14 cellular contexts compared by ENCODE assay signal in the genomic region with DNA sequence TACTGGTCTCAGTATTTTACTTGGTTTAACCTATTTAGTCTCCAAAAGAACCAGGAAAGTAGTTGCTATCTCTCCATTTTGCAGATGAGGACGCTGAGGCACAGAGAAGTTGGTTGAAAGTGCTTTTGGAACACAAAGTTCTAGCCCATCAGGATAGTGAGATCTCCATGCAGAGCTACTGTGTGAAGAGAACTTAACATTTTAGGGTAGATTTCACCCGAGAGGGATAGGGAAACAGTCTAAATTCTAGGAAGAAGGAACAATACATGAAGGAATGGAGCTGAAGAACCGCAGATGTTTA.
A peak's percentile ranks its signal among the peaks of the same experiment; 100 is the strongest.
DNase-seq lines count a peak whose midpoint lies in the region; ATAC-seq, FAIRE-seq and TF ChIP-seq lines count a peak whose summit lies in the region.
"Had no signal": no experiment of that assay in that cellular context is flagged by ENCODE, and none has a peak within 500 bp of the region (broad histone marks: within the 10 kb centered on the region; RNA-seq: fewer than 3 reads in every experiment).

No MANE protein-coding gene starts in this region.

- no peak for TF ChIP-seq CTCF in H9 (conservative IDR thresholded peaks at IDR 0.05)
- no peak for TF ChIP-seq CTCF in spleen (IDR thresholded peaks at IDR 0.05 in 8 of 11, conservative IDR thresholded peaks at IDR 0.05 in 3 of 11)

- H2AK5ac ChIP-seq in H9 (ENCODE audit: insufficient read length, low read length): no peak overlapping the region

- no peaks in the 10 kb centered on the region for H3K27me3 Mint-ChIP-seq in H9 (ENCODE audit: low read depth)
- H3K27me3 Mint-ChIP-seq in dendritic cell treated with granulocyte-macrophage colony-stimulating factor and Interleukin-4, amounts not matched to agents 40 ng/mL and 50 ng/mL, for 4 days: no peaks in the 10 kb centered on the region
- H3K27me3 Mint-ChIP-seq: IgD-negative memory B cell had no signal

- H3K36me3 ChIP-seq in mucosa of rectum (ENCODE audit: control insufficient read depth in 2 of 2, insufficient read depth in 2 of 2, low read length in 2 of 2) (no peaks in the 10 kb centered on the region), spleen (peaks cover 0 to 5% (median 0%) of the 10 kb centered on the region in 6 donors)
- H3K36me3 ChIP-seq: SJCRH30 had no signal

- no peak overlapping the region for H4K8ac ChIP-seq in H9 (replicated peaks; ENCODE audit: insufficient read length, low read depth, low read length)

- H3T11ph ChIP-seq in H9 (ENCODE audit: low read length): no peak overlapping the region

- H3K9me3 ChIP-seq in H9 (ENCODE audit: control insufficient read depth, low read depth, low read length) (no peaks in the 10 kb centered on the region), mucosa of rectum (ENCODE audit: control insufficient read depth in 2 of 2, low read length in 2 of 2) (no peaks in the 10 kb centered on the region), spleen (no peaks in the 10 kb centered on the region)
- H3K9me3 ChIP-seq: SJCRH30 had no signal

- H3K4me3 Mint-ChIP-seq in H9: no peak overlapping the region
- no peak overlapping the region for H3K4me3 Mint-ChIP-seq in dendritic cell treated with granulocyte-macrophage colony-stimulating factor and Interleukin-4, amounts not matched to agents 40 ng/mL and 50 ng/mL, for 4 days
- H3K4me3 Mint-ChIP-seq: IgD-negative memory B cell had no signal

- no peak overlapping the region for H3K56ac ChIP-seq in H9 (ENCODE audit: insufficient read length, low read depth, low read length)

- no peak for FAIRE-seq in urothelium cell line (lab: Jason Lieb, UNC)

- no peak overlapping the region for H3K14ac ChIP-seq in H9 (ENCODE audit: insufficient read depth, low read length)

- ATAC-seq in HG03571 (IDR thresholded peaks at IDR 0.05; ENCODE audit: unreplicated experiment) (no peak), HG02759 (IDR thresholded peaks at IDR 0.05; ENCODE audit: unreplicated experiment) (no peak)

- H4K20me1 ChIP-seq in H9 (ENCODE audit: control insufficient read depth, insufficient read depth, insufficient read length): no peaks in the 10 kb centered on the region

- H3K27ac ChIP-seq in H9 (ENCODE audit: insufficient read length, low read depth, low read length) (peak overlapping the region; percentile 55), mucosa of rectum (ENCODE audit: low read depth in 2 of 2, low read length in 2 of 2) (peak overlapping the region; percentile 66 to 73), spleen (peak overlapping the region in 6 of 8 donors; percentile 11 to 85 (median 68))
- H3K27ac ChIP-seq: parathyroid adenoma, SJCRH30 had no signal

- peak overlapping the region; percentile 16 to 98 (median 90) for H3K27ac Mint-ChIP-seq in H9
- H3K27ac Mint-ChIP-seq in dendritic cell treated with granulocyte-macrophage colony-stimulating factor and Interleukin-4, amounts not matched to agents 40 ng/mL and 50 ng/mL, for 4 days: peak overlapping the region; percentile 11
- H3K27ac Mint-ChIP-seq: IgD-negative memory B cell had no signal

- H3K18ac ChIP-seq in H9 (ENCODE audit: insufficient read length, low read depth, low read length): no peak overlapping the region

- no peak for DNase-seq in H9
- DNase-seq in spleen: no peak
- no peak for DNase-seq in urothelium cell line (ENCODE audit: low spot score)
- no peak for DNase-seq in dermis blood vessel endothelial cell
- DNase-seq: activated CD4-positive, alpha-beta T cell treated with anti-CD3 and anti-CD28 coated beads, Interleukin-2, amount 50 U/mL, for 4 hours; erythroblast; GDM1; SJCRH30 had no signal

- H4K5ac ChIP-seq in H9 (ENCODE audit: insufficient read length, low read depth, low read length): no peak overlapping the region

- no peak overlapping the region for H3K23ac ChIP-seq in H9 (ENCODE audit: insufficient read length, low read depth, low read length)

- H2AFZ ChIP-seq in H9 (ENCODE audit: low read length): no peak overlapping the region
- H2AFZ ChIP-seq: parathyroid adenoma had no signal

- peaks cover 55 to 59% of the 10 kb centered on the region in 2 experiments for H3K4me1 Mint-ChIP-seq in H9
- H3K4me1 Mint-ChIP-seq in dendritic cell treated with granulocyte-macrophage colony-stimulating factor and Interleukin-4, amounts not matched to agents 40 ng/mL and 50 ng/mL, for 4 days (ENCODE audit: low read depth): peaks cover 51% of the 10 kb centered on the region

- peak overlapping the region; percentile 10 to 28 for H3K4me3 ChIP-seq in mucosa of rectum (ENCODE audit: low read length in 2 of 2)
- H3K4me3 ChIP-seq in spleen: peak overlapping the region in 1 of 8 donors; percentile 5
- H3K4me3 ChIP-seq: SJCRH30 had no signal

- H3K9ac ChIP-seq in H9 (ENCODE audit: extremely low read depth, insufficient read length, low read length) (no peak overlapping the region), mucosa of rectum (ENCODE audit: low read depth in 1 of 2, low read length in 2 of 2) (no peak overlapping the region)
- H3K9ac ChIP-seq: parathyroid adenoma had no signal

- H3K4me2 ChIP-seq in H9 (ENCODE audit: insufficient read depth, insufficient read length, low read length): no peak overlapping the region

- no peaks in the 10 kb centered on the region for H3K79me1 ChIP-seq in H9 (ENCODE audit: insufficient read depth, low read depth, low read length, poor library complexity, severe bottlenecking)

- no peaks in the 10 kb centered on the region for H3K79me2 ChIP-seq in H9 (ENCODE audit: insufficient read depth, low read length)

- intact Hi-C loops in dendritic cell treated with granulocyte-macrophage colony-stimulating factor and Interleukin-4, amounts not matched to agents 40 ng/mL and 50 ng/mL, for 4 days (cut with micrococcal nuclease): no loop called here
- intact Hi-C loops in spleen (cut with DNase I; ENCODE audit: low total_unique reads): no loop called here

- H3K36me3 Mint-ChIP-seq in H9 (ENCODE audit: insufficient read depth in 1 of 3, low read depth in 3 of 3): peaks cover 0 to 21% (median 4%) of the 10 kb centered on the region in 3 experiments; a peak in 4 of 7 replicates
- H3K36me3 Mint-ChIP-seq in dendritic cell treated with granulocyte-macrophage colony-stimulating factor and Interleukin-4, amounts not matched to agents 40 ng/mL and 50 ng/mL, for 4 days (ENCODE audit: low read depth): peaks cover 26% of the 10 kb centered on the region

- peak overlapping the region; percentile 14 for H2BK5ac ChIP-seq in H9 (ENCODE audit: insufficient read length, low read length)

- H3K23me2 ChIP-seq in H9 (ENCODE audit: insufficient read length, low read depth, low read length, poor library complexity, severe bottlenecking): no peaks in the 10 kb centered on the region

- H2BK12ac ChIP-seq in H9 (ENCODE audit: insufficient read length, low read depth, low read length): no peak overlapping the region

- no peak overlapping the region for H2BK15ac ChIP-seq in H9 (ENCODE audit: low read depth, low read length)

- H3K27me3 ChIP-seq in H9 (ENCODE audit: insufficient read depth, low read length) (no peaks in the 10 kb centered on the region), mucosa of rectum (ENCODE audit: control insufficient read depth in 2 of 2, insufficient read depth in 2 of 2, low read length in 2 of 2) (no peaks in the 10 kb centered on the region), spleen (replicated peaks in 1 of 7) (no peaks in the 10 kb centered on the region)
- H3K27me3 ChIP-seq: SJCRH30 had no signal

- no peak overlapping the region for H4K91ac ChIP-seq in H9 (ENCODE audit: insufficient read length, low read depth, low read length)

- H2BK120ac ChIP-seq in H9 (ENCODE audit: low read depth, low read length, poor library complexity, severe bottlenecking): no peak overlapping the region

- TF ChIP-seq POLR2A in spleen (IDR thresholded peaks at IDR 0.05): no peak

- WGBS in H9 (ENCODE audit: extremely low coverage, insufficient read length, low lambda C conversion rate): no CpG with 5 or more reads among the region's 3 CpGs
- WGBS in spleen, 5 donors: 70 to 85% (median 76%) methylated on average over 3 of the region's 3 CpGs

- H2BK20ac ChIP-seq in H9 (ENCODE audit: low read depth, low read length, poor library complexity, severe bottlenecking): no peak overlapping the region

- no peak overlapping the region for H3K4ac ChIP-seq in H9 (ENCODE audit: low read depth, low read length)

- H3K9me3 Mint-ChIP-seq in H9: no peaks in the 10 kb centered on the region
- H3K9me3 Mint-ChIP-seq in dendritic cell treated with granulocyte-macrophage colony-stimulating factor and Interleukin-4, amounts not matched to agents 40 ng/mL and 50 ng/mL, for 4 days: no peaks in the 10 kb centered on the region
- H3K9me3 Mint-ChIP-seq: IgD-negative memory B cell had no signal

- peaks cover 28% of the 10 kb centered on the region for H3K4me1 ChIP-seq in H9 (ENCODE audit: insufficient read depth, low read length)
- peaks cover 27 to 48% of the 10 kb centered on the region in 2 donors for H3K4me1 ChIP-seq in mucosa of rectum (ENCODE audit: control insufficient read depth in 2 of 2, insufficient read depth in 2 of 2, low read length in 2 of 2)
- H3K4me1 ChIP-seq in spleen: peaks cover 0 to 63% (median 20%) of the 10 kb centered on the region in 6 donors
